In the genomic region with DNA sequence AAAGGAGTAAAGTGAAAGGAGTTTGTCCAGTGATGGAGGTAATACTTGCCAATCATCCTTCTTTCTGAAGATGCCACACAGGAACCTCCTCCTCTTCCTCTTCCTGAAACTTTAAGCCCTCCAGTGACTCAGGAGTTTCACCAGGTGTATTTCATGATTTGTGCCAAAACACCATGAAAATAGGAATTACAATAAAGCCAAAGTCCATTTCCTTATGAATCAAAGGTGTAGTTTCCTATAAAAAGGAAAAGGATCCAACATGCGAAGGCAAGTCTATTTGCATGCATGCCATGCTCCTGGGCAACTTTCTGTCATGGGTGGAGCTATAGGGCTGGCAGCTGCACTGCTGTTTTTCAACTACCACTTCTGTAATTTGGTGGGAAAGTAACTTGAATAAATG, we compare ENCODE assay signal across 28 cellular contexts.
A peak's percentile ranks its signal among the peaks of the same experiment; 100 is the strongest.
DNase-seq lines count a peak whose midpoint lies in the region; ATAC-seq and TF ChIP-seq lines count a peak whose summit lies in the region.
"Had no signal": no experiment of that assay in that cellular context is flagged by ENCODE, and none has a peak within 500 bp of the region (broad histone marks: within the 10 kb centered on the region; RNA-seq: fewer than 3 reads in every experiment).

No MANE protein-coding gene starts in this region.

- peaks cover 0 to 4% (median 0%) of the 10 kb centered on the region in 11 experiments; a peak in 2 of 22 replicates for H3K36me3 ChIP-seq in BLaER1 treated with 17β-estradiol and CSF1 and Interleukin-3, amounts not matched to agents 10 nM and 100 nM
- H3K36me3 ChIP-seq in RWPE2 (ENCODE audit: low read depth) = no peaks in the 10 kb centered on the region
- H3K36me3 ChIP-seq: heart left ventricle had no signal

- no peaks in the 10 kb centered on the region for H3K9me3 Mint-ChIP-seq in memory B cell
- H3K9me3 Mint-ChIP-seq: activated T-helper 17 cell treated with anti-CD3 and anti-CD28 coated beads, Interleukin-2, amount 50 U/mL, for 72 hours; type B pancreatic cell; WTC11 had no signal

- peak overlapping the region; percentile 34 to 83 (median 69) for H3K4me2 ChIP-seq in BLaER1 treated with 17β-estradiol and CSF1 and Interleukin-3, amounts not matched to agents 10 nM and 100 nM
- H3K4me2 ChIP-seq: A549 had no signal

- TF ChIP-seq CTCF in RWPE2 (IDR thresholded peaks at IDR 0.05; ENCODE audit: poor library complexity, severe bottlenecking) = no peak

- peaks cover 18 to 39% (median 27%) of the 10 kb centered on the region in 11 experiments; a peak in 21 of 22 replicates for H3K9me3 ChIP-seq in BLaER1 treated with 17β-estradiol and CSF1 and Interleukin-3, amounts not matched to agents 10 nM and 100 nM (replicated peaks in 1 of 11)
- H3K9me3 ChIP-seq in RWPE2 (ENCODE audit: severe bottlenecking) = no peaks in the 10 kb centered on the region

- H3K9ac ChIP-seq in BLaER1 treated with 17β-estradiol and CSF1 and Interleukin-3, amounts not matched to agents 10 nM and 100 nM = peak overlapping the region in 1 of 11 experiments; percentile 34; a peak in 1 of 22 replicates

- peak overlapping the region; percentile 1 for H3K4me3 Mint-ChIP-seq in memory B cell
- H3K4me3 Mint-ChIP-seq: activated T-helper 17 cell treated with anti-CD3 and anti-CD28 coated beads, Interleukin-2, amount 50 U/mL, for 72 hours; type B pancreatic cell; WTC11 had no signal

- H3K4me1 ChIP-seq in BLaER1 treated with 17β-estradiol and CSF1 and Interleukin-3, amounts not matched to agents 10 nM and 100 nM = peaks cover 15 to 36% (median 28%) of the 10 kb centered on the region in 10 experiments
- peaks cover 9% of the 10 kb centered on the region for H3K4me1 ChIP-seq in RWPE2 (ENCODE audit: insufficient read depth, poor library complexity, severe bottlenecking)
- H3K4me1 ChIP-seq: A549, heart left ventricle had no signal

- peak overlapping the region in 8 of 11 experiments; percentile 23 to 69 (median 50); a peak in 13 of 22 replicates for H3K27ac ChIP-seq in BLaER1 treated with 17β-estradiol and CSF1 and Interleukin-3, amounts not matched to agents 10 nM and 100 nM
- H3K27ac ChIP-seq in RWPE2 (ENCODE audit: poor library complexity, severe bottlenecking) = peak overlapping the region; percentile 1
- H3K27ac ChIP-seq: A549, C4-2B, dorsolateral prefrontal cortex, heart left ventricle, psoas muscle had no signal

- H3K27me3 ChIP-seq in BLaER1 treated with 17β-estradiol and CSF1 and Interleukin-3, amounts not matched to agents 10 nM and 100 nM = no peaks in the 10 kb centered on the region
- H3K27me3 ChIP-seq in RWPE2 (ENCODE audit: insufficient read depth, poor library complexity, severe bottlenecking) = no peaks in the 10 kb centered on the region

- H3K27ac Mint-ChIP-seq in memory B cell = no peak overlapping the region
- H3K27ac Mint-ChIP-seq: activated T-helper 17 cell treated with anti-CD3 and anti-CD28 coated beads, Interleukin-2, amount 50 U/mL, for 72 hours; type B pancreatic cell; WTC11 had no signal

- H4K20me1 ChIP-seq in BLaER1 treated with 17β-estradiol and CSF1 and Interleukin-3, amounts not matched to agents 10 nM and 100 nM = no peaks in the 10 kb centered on the region

- DNase-seq in LoVo (ENCODE audit: low spot score) (peak; percentile 25), RWPE2 (ENCODE audit: low spot score) (no peak), memory B cell (ENCODE audit: low spot score in 2 of 2) (no peak), NCI-H748 (lab: John Stamatoyannopoulos, UW; ENCODE audit: unreplicated experiment) (no peak), NCI-H1105 treated with DMSO at 0.1 percent for 48 hours (lab: John Stamatoyannopoulos, UW) (no peak), NCI-H2171 (lab: John Stamatoyannopoulos, UW) (no peak)
- DNase-seq: activated CD4-positive, alpha-beta T cell treated with anti-CD3 and anti-CD28 coated beads, Interleukin-2, amount 50 U/mL, for 4 hours; activated CD8-positive, alpha-beta memory T cell treated with anti-CD3 and anti-CD28 coated beads, Interleukin-2, amount 50 U/mL, for 48 hours; aorta; caudate nucleus; dorsolateral prefrontal cortex; heart left ventricle; mesendoderm; MV-4-11; NCI-H1694; NCI-H526 treated with DMSO at 0.1 percent for 48 hours; psoas muscle; Right ventricle myocardium superior; stimulated activated CD8-positive, alpha-beta memory T cell treated with anti-CD3 and anti-CD28 coated beads, Interleukin-4, amount 100 ng/mL, for 48 hours; T1000 had no signal

- peaks cover 1% of the 10 kb centered on the region for H3K36me3 Mint-ChIP-seq in memory B cell
- H3K36me3 Mint-ChIP-seq: type B pancreatic cell, WTC11 had no signal

- peaks cover 22% of the 10 kb centered on the region for H3K4me1 Mint-ChIP-seq in memory B cell
- H3K4me1 Mint-ChIP-seq: WTC11 had no signal

- H3K27me3 Mint-ChIP-seq in memory B cell = no peaks in the 10 kb centered on the region
- H3K27me3 Mint-ChIP-seq: activated T-helper 17 cell treated with anti-CD3 and anti-CD28 coated beads, Interleukin-2, amount 50 U/mL, for 72 hours; type B pancreatic cell had no signal

- peak overlapping the region in 1 of 10 experiments; percentile 20; a peak in 1 of 20 replicates for H3K4me3 ChIP-seq in BLaER1 treated with 17β-estradiol and CSF1 and Interleukin-3, amounts not matched to agents 10 nM and 100 nM
- H3K4me3 ChIP-seq in RWPE2 (ENCODE audit: severe bottlenecking) = no peak overlapping the region
- H3K4me3 ChIP-seq: A549, dorsolateral prefrontal cortex, heart left ventricle, psoas muscle had no signal

- peak; percentile 35; the same call in 2 of the 3 replicates for ATAC-seq in RWPE2 (ENCODE audit: low read depth)
- peak; percentile 72 for ATAC-seq in memory B cell (ENCODE audit: low read depth)
- ATAC-seq in HG03457 (IDR thresholded peaks at IDR 0.05; ENCODE audit: unreplicated experiment) = no peak
- ATAC-seq: A549; activated naive CD4-positive, alpha-beta T cell treated with anti-CD3 and anti-CD28 coated beads, Interleukin-2, amount 50 U/mL, for 72 hours; heart left ventricle; psoas muscle; WTC11 had no signal
